Comparison of ENCODE assay signal across 8 cellular contexts in the genomic region with DNA sequence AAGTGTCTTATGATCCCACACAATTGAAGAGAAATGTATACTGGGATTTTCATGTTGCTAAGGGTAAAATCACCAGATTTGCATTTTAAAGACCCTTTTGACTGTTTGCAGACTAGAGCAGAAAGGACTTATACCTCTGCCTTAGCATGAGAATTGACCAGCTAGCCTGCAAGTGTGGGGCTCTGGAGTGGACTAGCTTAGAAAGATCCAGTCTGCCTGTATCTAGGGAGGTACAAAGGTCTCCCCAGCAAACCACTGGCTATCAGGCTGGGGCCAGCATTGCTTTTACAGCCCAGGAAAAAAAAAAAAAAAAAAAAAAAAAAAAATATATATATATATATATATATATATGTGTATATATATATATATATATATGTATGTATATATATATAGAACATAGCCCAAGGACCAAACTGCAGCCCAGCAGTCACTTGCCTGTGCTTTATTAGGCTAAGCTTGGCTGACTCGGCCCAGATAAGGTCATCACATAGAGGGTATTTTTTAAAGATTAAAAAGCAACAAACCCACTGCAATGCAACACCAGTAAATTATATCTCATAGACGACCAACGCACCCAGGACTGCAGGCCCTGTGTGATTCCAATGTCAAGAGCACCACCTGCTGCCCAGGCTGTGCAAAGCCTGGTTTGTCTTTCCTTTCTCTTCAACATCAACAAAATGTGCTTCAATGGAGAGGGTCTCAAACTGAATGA.
A peak's percentile ranks its signal among the peaks of the same experiment; 100 is the strongest.
DNase-seq lines count a peak whose midpoint lies in the region; ATAC-seq and TF ChIP-seq lines count a peak whose summit lies in the region.

No MANE protein-coding gene starts in this region.

- no peak overlapping the region for H3K4me3 Mint-ChIP-seq in activated CD4-positive, alpha-beta T cell treated with anti-CD3 and anti-CD28 coated beads, Interleukin-2, amount 10 ng/mL, durations not matched to agents 24 days and 14 days

- TF ChIP-seq CTCF in fibroblast of pulmonary artery (IDR thresholded peaks at IDR 0.05; ENCODE audit: low read length, missing control alignments), result peak; percentile 97

- peaks cover 2% of the 10 kb centered on the region for H3K27me3 Mint-ChIP-seq in activated CD4-positive, alpha-beta T cell treated with anti-CD3 and anti-CD28 coated beads, Interleukin-2, amount 10 ng/mL, durations not matched to agents 24 days and 14 days

- no peaks in the 10 kb centered on the region for H3K36me3 Mint-ChIP-seq in activated CD4-positive, alpha-beta T cell treated with anti-CD3 and anti-CD28 coated beads, Interleukin-2, amount 10 ng/mL, durations not matched to agents 24 days and 14 days (ENCODE audit: low read depth)

- intact Hi-C loops in activated CD4-positive, alpha-beta T cell treated with anti-CD3 and anti-CD28 coated beads, Interleukin-2, amount 10 ng/mL, durations not matched to agents 24 days and 14 days (cut with micrococcal nuclease), result loop anchor here (10.0 kb wide), 1 partner anchor 736 kb away; no protein-coding TSS in a partner anchor

- H3K4me3 ChIP-seq in fibroblast of pulmonary artery (replicated peaks; ENCODE audit: low read depth, low read length), result no peak overlapping the region

- no peak overlapping the region for H3K27ac Mint-ChIP-seq in activated CD4-positive, alpha-beta T cell treated with anti-CD3 and anti-CD28 coated beads, Interleukin-2, amount 10 ng/mL, durations not matched to agents 24 days and 14 days

- ATAC-seq in GM19452 (IDR thresholded peaks at IDR 0.05; ENCODE audit: unreplicated experiment) (peak; percentile 72), HG03432 (IDR thresholded peaks at IDR 0.05; ENCODE audit: unreplicated experiment) (peak; percentile 82)

- no peaks in the 10 kb centered on the region for H3K9me3 Mint-ChIP-seq in activated CD4-positive, alpha-beta T cell treated with anti-CD3 and anti-CD28 coated beads, Interleukin-2, amount 10 ng/mL, durations not matched to agents 24 days and 14 days

- DNase-seq in DMS153 treated with DMSO at 0.1 percent for 48 hours (lab: John Stamatoyannopoulos, UW; ENCODE audit: unreplicated experiment), result peak; percentile 24
- peak; percentile 50 for DNase-seq in NCI-H446 treated with DMSO at 0.1 percent for 48 hours (lab: John Stamatoyannopoulos, UW)
- peak; percentile 77 for DNase-seq in activated CD4-positive, alpha-beta T cell treated with anti-CD3 and anti-CD28 coated beads, Interleukin-2, amount 10 ng/mL, durations not matched to agents 24 days and 14 days
- DNase-seq in fibroblast of pulmonary artery (ENCODE audit: low read depth), result peak; percentile 87
- DNase-seq in nucleus accumbens (lab: John Stamatoyannopoulos, UW), result peak in 42 of 56 donors; percentile 2 to 78 (median 18)
- no peak for DNase-seq in activated CD4-positive, CD25-positive, alpha-beta regulatory T cell (lab: John Stamatoyannopoulos, UW)

- no peaks in the 10 kb centered on the region for H3K4me1 Mint-ChIP-seq in activated CD4-positive, alpha-beta T cell treated with anti-CD3 and anti-CD28 coated beads, Interleukin-2, amount 10 ng/mL, durations not matched to agents 24 days and 14 days

Comparison
In these comparisons a context has a peak if more than half of its experiments do, and no peak if none do; other contexts are left out.
1. DNase-seq: peak in DMS153 treated with DMSO at 0.1 percent for 48 hours (single experiment), NCI-H446 treated with DMSO at 0.1 percent for 48 hours (single experiment), activated CD4-positive, alpha-beta T cell treated with anti-CD3 and anti-CD28 coated beads, Interleukin-2, amount 10 ng/mL, durations not matched to agents 24 days and 14 days (single experiment), fibroblast of pulmonary artery (single experiment) and nucleus accumbens (42 of 56); none in activated CD4-positive, CD25-positive, alpha-beta regulatory T cell (0 of 4).